24 cellular contexts compared by ENCODE assay signal in the genomic region with DNA sequence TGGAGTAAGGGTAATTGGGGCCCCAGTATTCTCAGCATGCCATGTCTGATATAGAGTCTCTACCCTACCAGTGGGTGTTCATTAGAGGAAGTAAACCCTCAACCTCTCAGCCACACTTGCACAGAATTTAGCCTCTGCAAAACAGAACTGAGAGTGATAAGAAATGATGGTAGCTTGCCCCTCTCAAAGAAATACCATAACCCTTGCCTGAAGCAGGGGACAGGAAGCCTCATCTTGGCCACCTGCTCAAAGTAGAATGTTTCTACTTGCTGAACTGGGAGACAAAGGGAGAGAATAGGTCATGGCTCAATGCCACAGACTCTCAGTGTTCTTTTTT. TPM values are rescaled to one million over a fixed set of nuclear protein-coding genes. Genes with fewer than 3 reads are reported as not detected.
"Had no signal": no experiment of that assay in that cellular context is flagged by ENCODE, and none has a peak within 500 bp of the region (broad histone marks: within the 10 kb centered on the region; RNA-seq: fewer than 3 reads in every experiment).

No MANE protein-coding gene starts in this region.

- H3K4me1 Mint-ChIP-seq: activated B cell treated with CpG ODN at 0.5 μM for 24 hours; activated CD4-positive, alpha-beta T cell treated with anti-CD3 and anti-CD28 coated beads for 36 hours; brain; neural crest cell had no signal

- DNase-seq: activated B cell treated with CpG ODN at 0.5 μM for 24 hours; activated CD4-positive, alpha-beta memory T cell treated with anti-CD3 and anti-CD28 coated beads for 36 hours; activated CD4-positive, alpha-beta T cell treated with anti-CD3 and anti-CD28 coated beads for 36 hours; activated gamma-delta T cell; activated naive CD4-positive, alpha-beta T cell treated with anti-CD3 and anti-CD28 coated beads, Interleukin-2, amount 50 U/mL, for 16 hours; anterior cingulate cortex; effector CD4-positive, alpha-beta T cell; erythroblast; left colon; lower lobe of right lung; naive B cell; occipital lobe; posterior cingulate gyrus; right lobe of liver; stimulated activated CD4-positive, alpha-beta T cell treated with anti-CD3 and anti-CD28 coated beads, Interleukin-1b, Interleukin-23, amount 100 ng/mL, for 48 hours; stomach; T1000 had no signal

- H3K27ac Mint-ChIP-seq: activated B cell treated with CpG ODN at 0.5 μM for 24 hours; activated CD4-positive, alpha-beta memory T cell treated with anti-CD3 and anti-CD28 coated beads for 36 hours; activated CD4-positive, alpha-beta T cell treated with anti-CD3 and anti-CD28 coated beads for 36 hours; activated T-helper 1 cell treated with anti-CD3 and anti-CD28 coated beads, Interleukin-12 subunit alpha, Interleukin-12 subunit beta, Interleukin-2, Interleukin-4 antibody, amounts not matched to agents 30 ng/mL and 10 ng/mL and 1 ng/mL, durations not matched to agents 14 hours and 24 hours and 36 hours; brain; dendritic cell treated with granulocyte-macrophage colony-stimulating factor and Interleukin-4, amounts not matched to agents 40 ng/mL and 50 ng/mL, for 4 days had no signal

- ATAC-seq: activated CD4-positive, alpha-beta T cell treated with anti-CD3 and anti-CD28 coated beads for 36 hours; left colon; lower lobe of right lung; right lobe of liver had no signal

- H3K4me3 ChIP-seq: lower lobe of right lung, right lobe of liver, skin epidermis, stomach, suprapubic skin, tibial nerve had no signal

- H3K27me3 Mint-ChIP-seq: activated B cell treated with CpG ODN at 0.5 μM for 24 hours; activated CD4-positive, alpha-beta T cell treated with anti-CD3 and anti-CD28 coated beads for 36 hours; dendritic cell treated with granulocyte-macrophage colony-stimulating factor and Interleukin-4, amounts not matched to agents 40 ng/mL and 50 ng/mL, for 4 days; naive B cell had no signal

- H3K4me3 Mint-ChIP-seq: activated B cell treated with CpG ODN at 0.5 μM for 24 hours; activated CD4-positive, alpha-beta memory T cell treated with anti-CD3 and anti-CD28 coated beads for 36 hours; activated CD4-positive, alpha-beta T cell treated with anti-CD3 and anti-CD28 coated beads for 36 hours; activated T-helper 1 cell treated with anti-CD3 and anti-CD28 coated beads, Interleukin-12 subunit alpha, Interleukin-12 subunit beta, Interleukin-2, Interleukin-4 antibody, amounts not matched to agents 30 ng/mL and 10 ng/mL and 1 ng/mL, durations not matched to agents 14 hours and 24 hours and 36 hours; brain; dendritic cell treated with granulocyte-macrophage colony-stimulating factor and Interleukin-4, amounts not matched to agents 40 ng/mL and 50 ng/mL, for 4 days; naive B cell; neural crest cell had no signal

- H3K9me3 Mint-ChIP-seq: activated B cell treated with CpG ODN at 0.5 μM for 24 hours; activated CD4-positive, alpha-beta memory T cell treated with anti-CD3 and anti-CD28 coated beads for 36 hours; activated T-helper 1 cell treated with anti-CD3 and anti-CD28 coated beads, Interleukin-12 subunit alpha, Interleukin-12 subunit beta, Interleukin-2, Interleukin-4 antibody, amounts not matched to agents 30 ng/mL and 10 ng/mL and 1 ng/mL, durations not matched to agents 14 hours and 24 hours and 36 hours; brain; naive B cell; neural crest cell had no signal

- H3K36me3 Mint-ChIP-seq: activated CD4-positive, alpha-beta memory T cell treated with anti-CD3 and anti-CD28 coated beads for 36 hours; brain; naive B cell had no signal

RNA-seq across cellular contexts. Expression of gene SPTLC3, which starts 33.7 kb away (rescaled TPM):
- total RNA-seq: activated B cell treated with CpG ODN at 0.5 μM for 24 hours had no signal
